ENCODE assay signal across 8 cellular contexts in genomic region chr11:45917623-45918330, GRCh38. TPM values are rescaled to one million over a fixed set of nuclear protein-coding genes. Genes with fewer than 3 reads are reported as not detected.
DNase-seq lines count a peak whose midpoint lies in the region; ATAC-seq lines count a peak whose summit lies in the region.

Gene PEX16, minus strand, starts transcription at chr11:45917877. Its CDS starts 66 bp downstream, at chr11:45917811.

- H3K27me3 Mint-ChIP-seq in dendritic cell treated with granulocyte-macrophage colony-stimulating factor and Interleukin-4, amounts not matched to agents 40 ng/mL and 50 ng/mL, for 4 days, result peaks cover 21% of the 10 kb centered on the region

- ATAC-seq in GM19351 (IDR thresholded peaks at IDR 0.05; ENCODE audit: unreplicated experiment) (peak; percentile 84), HG03521 (IDR thresholded peaks at IDR 0.05; ENCODE audit: unreplicated experiment) (peak; percentile 91), left lobe of liver (peak; percentile 74)

- peak within 1 kb of the TSS; percentile 86 to 96 (median 94) for H3K9ac ChIP-seq in BLaER1 treated with 17β-estradiol and CSF1 and Interleukin-3, amounts not matched to agents 10 nM and 100 nM

- H3K4me1 ChIP-seq in BLaER1 treated with 17β-estradiol and CSF1 and Interleukin-3, amounts not matched to agents 10 nM and 100 nM, result peaks cover 26 to 59% (median 52%) of the 10 kb centered on the region in 10 experiments

- peak within 1 kb of the TSS; percentile 81 to 98 (median 92) for H3K4me3 ChIP-seq in BLaER1 treated with 17β-estradiol and CSF1 and Interleukin-3, amounts not matched to agents 10 nM and 100 nM

- peak; percentile 98 for DNase-seq in NCI-H748 (lab: John Stamatoyannopoulos, UW; ENCODE audit: unreplicated experiment)
- DNase-seq in activated CD4-positive, alpha-beta T cell treated with anti-CD3 and anti-CD28 coated beads, Interleukin-2, amount 50 U/mL, for 1 hour, result peak; percentile 92
- peak; percentile 99 for DNase-seq in left lobe of liver (ENCODE audit: low spot score)
- DNase-seq in stimulated activated CD4-positive, alpha-beta T cell treated with anti-CD3 and anti-CD28 coated beads, Interleukin-2, amount 100 ng/mL, for 4 hours (ENCODE audit: low read depth), result peak; percentile 94

- intact Hi-C loops in dendritic cell treated with granulocyte-macrophage colony-stimulating factor and Interleukin-4, amounts not matched to agents 40 ng/mL and 50 ng/mL, for 4 days (cut with micrococcal nuclease), result loop anchor here (1.0 kb wide), 1 partner anchor 70 kb away; the partner anchor contains the start of gene CRY2

- H3K27me3 ChIP-seq in BLaER1 treated with 17β-estradiol and CSF1 and Interleukin-3, amounts not matched to agents 10 nM and 100 nM, result peaks cover 21 to 30% (median 29%) of the 10 kb centered on the region in 11 experiments

- peak within 1 kb of the TSS; percentile 98 for H3K27ac Mint-ChIP-seq in dendritic cell treated with granulocyte-macrophage colony-stimulating factor and Interleukin-4, amounts not matched to agents 40 ng/mL and 50 ng/mL, for 4 days

- peak within 1 kb of the TSS; percentile 95 for H3K4me3 Mint-ChIP-seq in dendritic cell treated with granulocyte-macrophage colony-stimulating factor and Interleukin-4, amounts not matched to agents 40 ng/mL and 50 ng/mL, for 4 days

- H3K36me3 ChIP-seq in BLaER1 treated with 17β-estradiol and CSF1 and Interleukin-3, amounts not matched to agents 10 nM and 100 nM, result peaks cover 35 to 37% (median 36%) of the 10 kb centered on the region in 11 experiments

- peaks cover 0 to 59% (median 26%) of the 10 kb centered on the region in 11 experiments; a peak in 16 of 22 replicates for H4K20me1 ChIP-seq in BLaER1 treated with 17β-estradiol and CSF1 and Interleukin-3, amounts not matched to agents 10 nM and 100 nM

- H3K27ac ChIP-seq in BLaER1 treated with 17β-estradiol and CSF1 and Interleukin-3, amounts not matched to agents 10 nM and 100 nM, result peak within 1 kb of the TSS; percentile 88 to 95 (median 93)

- H3K9me3 ChIP-seq in BLaER1 treated with 17β-estradiol and CSF1 and Interleukin-3, amounts not matched to agents 10 nM and 100 nM (replicated peaks in 1 of 11), result no peaks in the 10 kb centered on the region

- peaks cover 23% of the 10 kb centered on the region for H3K4me1 Mint-ChIP-seq in dendritic cell treated with granulocyte-macrophage colony-stimulating factor and Interleukin-4, amounts not matched to agents 40 ng/mL and 50 ng/mL, for 4 days (ENCODE audit: low read depth)

- peak within 1 kb of the TSS; percentile 85 to 99 (median 96) for H3K4me2 ChIP-seq in BLaER1 treated with 17β-estradiol and CSF1 and Interleukin-3, amounts not matched to agents 10 nM and 100 nM

- no peaks in the 10 kb centered on the region for H3K9me3 Mint-ChIP-seq in dendritic cell treated with granulocyte-macrophage colony-stimulating factor and Interleukin-4, amounts not matched to agents 40 ng/mL and 50 ng/mL, for 4 days

- peaks cover 54% of the 10 kb centered on the region for H3K36me3 Mint-ChIP-seq in dendritic cell treated with granulocyte-macrophage colony-stimulating factor and Interleukin-4, amounts not matched to agents 40 ng/mL and 50 ng/mL, for 4 days (ENCODE audit: low read depth)

RNA-seq across cellular contexts. Expression of gene PEX16, which starts in this region (rescaled TPM):
- total RNA-seq in left lobe of liver, result 37.0 TPM

Comparison
In these comparisons a context has a peak if more than half of its experiments do, and no peak if none do; other contexts are left out.
1. Peak in every context shown above with its lines: DNase-seq, ATAC-seq, H3K4me3 ChIP-seq and H3K27ac ChIP-seq.